8 cellular contexts compared by ENCODE assay signal in the genomic region with DNA sequence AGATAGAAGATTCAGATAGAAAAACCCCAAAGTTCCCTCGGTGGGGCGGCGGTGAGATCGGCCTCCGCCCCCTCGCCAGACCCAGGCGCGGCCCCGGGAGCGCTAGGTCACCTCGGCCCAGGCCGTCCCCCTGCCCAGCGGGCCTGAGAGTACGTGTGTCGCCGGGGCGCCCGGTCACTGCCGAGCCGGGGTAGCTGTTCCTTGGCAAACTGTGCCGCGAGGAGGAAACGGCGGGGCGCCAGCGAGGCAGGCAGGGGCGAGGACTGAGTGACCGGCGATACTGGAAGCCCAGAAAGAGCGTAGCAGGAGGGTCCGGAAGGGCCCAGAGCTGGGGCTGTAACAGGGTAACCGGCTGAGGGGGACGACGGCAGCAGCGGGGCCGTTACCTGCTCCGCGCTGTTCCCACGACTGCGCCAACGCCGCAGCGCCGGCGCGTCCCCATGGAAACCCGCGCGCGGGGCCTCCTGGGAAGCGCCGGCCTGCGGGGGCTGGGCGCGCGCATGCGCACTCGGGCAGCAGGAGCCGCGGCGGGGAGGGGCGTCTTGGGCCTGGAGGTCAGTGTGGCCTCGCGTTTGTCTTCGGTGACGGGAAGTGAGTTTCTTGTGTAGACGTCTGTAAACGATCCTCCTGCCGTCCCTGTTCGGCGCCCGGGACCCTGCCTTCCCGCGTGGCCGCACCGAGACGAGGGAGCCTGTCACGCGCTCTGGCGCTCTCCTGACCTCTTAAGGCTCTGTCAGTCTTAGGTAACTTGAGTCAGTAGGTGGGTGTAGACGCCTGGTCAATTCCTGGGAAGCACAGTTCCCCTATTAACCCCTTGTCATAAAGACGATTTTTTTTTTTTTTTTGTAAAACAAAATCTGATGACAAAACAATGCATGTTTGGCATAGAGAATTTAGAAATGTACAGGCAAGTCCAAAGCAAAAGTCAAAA. TPM values are rescaled to one million over a fixed set of nuclear protein-coding genes. Genes with fewer than 3 reads are reported as not detected.
DNase-seq lines count a peak whose midpoint lies in the region; TF ChIP-seq lines count a peak whose summit lies in the region.

TSS of gene LCA5L (minus strand) at position 440 of the 931 bp plus-strand sequence. CDS start 17,285 bp downstream, outside the sequence.

- H3K27ac ChIP-seq in neutrophil (peak within 1 kb of the TSS; percentile 74), substantia nigra (ENCODE audit: low read depth, low read length, poor library complexity, severe bottlenecking) (peak within 1 kb of the TSS; percentile 94)

- DNase-seq in GM03348 (ENCODE audit: low spot score) (peak; percentile 99), HAP-1 (ENCODE audit: low spot score in 2 of 2) (peak; percentile 79 to 94), M059J (ENCODE audit: low read depth) (peak; percentile 93), SHP77 treated with DMSO at 0.1 percent for 48 hours (lab: John Stamatoyannopoulos, UW) (peak; percentile 67), foreskin melanocyte (peak; percentile 85), substantia nigra (lab: John Stamatoyannopoulos, UW) (peak; percentile 16 to 91 (median 82))
- peak; percentile 88 for DNase-seq in activated gamma-delta T cell treated with anti-CD3 and anti-CD28 coated beads, Interleukin-2, amount 50 U/mL, for 16 hours (ENCODE audit: low read depth)

- H3K9me3 ChIP-seq in HAP-1 = no peaks in the 10 kb centered on the region
- no peaks in the 10 kb centered on the region for H3K9me3 ChIP-seq in neutrophil

- H3K27me3 ChIP-seq in HAP-1 (ENCODE audit: low read depth) (no peaks in the 10 kb centered on the region), neutrophil (peaks cover 8% of the 10 kb centered on the region)

- peaks cover 7% of the 10 kb centered on the region for H3K4me1 ChIP-seq in HAP-1
- H3K4me1 ChIP-seq in neutrophil (ENCODE audit: control insufficient read depth in 1 of 2, insufficient read depth in 1 of 2, low read depth in 1 of 2, low read length in 1 of 2) = peaks cover 9 to 17% of the 10 kb centered on the region in 2 experiments

- in situ Hi-C loops in HAP-1 (cut with MboI; ENCODE audit: low sequenced_read_pairs) = loop anchor here (10.0 kb wide), 1 partner anchor 261 kb away; the partner anchor contains the start of gene PSMG1

- no peaks in the 10 kb centered on the region for H3K36me3 ChIP-seq in HAP-1 (replicated peaks)
- H3K36me3 ChIP-seq in neutrophil = no peaks in the 10 kb centered on the region

- peak; percentile 11 for TF ChIP-seq CTCF in neutrophil (IDR thresholded peaks at IDR 0.05)

- peak within 1 kb of the TSS; percentile 80 for H3K4me3 ChIP-seq in HAP-1
- peak within 1 kb of the TSS; percentile 77 to 89 for H3K4me3 ChIP-seq in neutrophil (ENCODE audit: low read depth in 1 of 2, low read length in 1 of 2)

RNA-seq across cellular contexts. Expression of gene LCA5L, which starts in this region (rescaled TPM):
- total RNA-seq in M059J (2014; rRNA removed; shearing (Covaris generic)) = 0.30 and 1.8 TPM in 2 replicates

Comparison
In these comparisons a context has a peak if more than half of its experiments do, and no peak if none do; other contexts are left out.
1. Peak in every context shown above with its lines: DNase-seq, H3K4me3 ChIP-seq and H3K27ac ChIP-seq.